8 cellular contexts compared by ENCODE assay signal in the genomic region with DNA sequence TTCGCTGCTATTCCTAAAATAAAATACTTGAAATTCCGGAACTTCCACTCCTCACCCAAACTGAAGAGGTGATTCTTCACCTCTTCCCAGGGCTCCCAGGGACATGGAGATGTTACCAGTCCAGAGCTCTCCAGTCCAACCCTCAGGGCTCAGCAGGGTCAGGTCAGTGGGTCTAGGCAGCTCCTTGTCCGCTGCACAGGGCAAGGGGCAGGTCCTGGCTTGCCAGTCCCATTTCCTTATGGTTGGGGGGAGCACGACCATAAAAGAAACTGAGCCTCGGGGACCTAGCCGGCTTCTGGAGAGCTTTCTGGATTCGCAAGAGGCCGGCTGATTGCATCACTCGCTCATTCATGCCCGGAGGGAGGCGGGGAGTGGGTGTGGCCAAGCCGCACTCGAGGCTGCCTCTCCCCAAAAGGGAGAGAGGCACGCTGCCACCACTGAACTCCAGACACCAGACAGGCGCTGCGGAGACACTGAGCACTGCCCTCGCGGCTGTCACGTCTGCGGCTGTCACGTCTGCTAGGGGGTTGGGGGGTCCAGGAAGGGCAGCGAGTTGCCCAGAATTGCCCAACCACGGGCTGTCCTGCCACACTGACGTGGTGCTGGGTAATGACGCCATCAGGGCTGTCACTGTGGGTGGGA. TPM values are rescaled to one million over a fixed set of nuclear protein-coding genes. Genes with fewer than 3 reads are reported as not detected.
DNase-seq lines count a peak whose midpoint lies in the region; ATAC-seq and TF ChIP-seq lines count a peak whose summit lies in the region.

No MANE protein-coding gene starts in this region.

- H3K27ac ChIP-seq in duodenal mucosa (ENCODE audit: low read depth, low read length): peak overlapping the region; percentile 50
- peak overlapping the region in 1 of 2 donors; percentile 80 for H3K27ac ChIP-seq in lung (ENCODE audit: low read depth in 1 of 2, low read length in 1 of 2)

- CTCF ChIA-PET in activated CD8-positive, alpha-beta T cell treated with anti-CD3 and anti-CD28 coated beads, Interleukin-2, amount 10 ng/mL, durations not matched to agents 7 days and 5 days (lab: Charles Lee): interaction anchor here (0.9 to 9.8 kb wide), 8 partner anchors 11 to 85 kb away, joined by 3 to 203 read pairs (median 4); a partner anchor contains a TSS

- H3K27me3 Mint-ChIP-seq in activated CD8-positive, alpha-beta T cell treated with anti-CD3 and anti-CD28 coated beads, Interleukin-2, amount 10 ng/mL, durations not matched to agents 7 days and 5 days (ENCODE audit: low read depth): no peaks in the 10 kb centered on the region

- in situ Hi-C loops in G401 (cut with HindIII; ENCODE audit: low sequenced_read_pairs): no loop called here

- H3K9me3 ChIP-seq in duodenal mucosa (ENCODE audit: control insufficient read depth in 1 of 2, low read length in 2 of 2): no peaks in the 10 kb centered on the region
- no peaks in the 10 kb centered on the region for H3K9me3 ChIP-seq in lung (ENCODE audit: control insufficient read depth in 2 of 2, insufficient read depth in 1 of 2, low read length in 1 of 2)

- peak overlapping the region; percentile 68 for H3K4me3 Mint-ChIP-seq in activated CD8-positive, alpha-beta T cell treated with anti-CD3 and anti-CD28 coated beads, Interleukin-2, amount 10 ng/mL, durations not matched to agents 7 days and 5 days

- DNase-seq in G401 (ENCODE audit: low spot score) (peak; percentile 87), NCI-H774 (lab: John Stamatoyannopoulos, UW) (peak; percentile 44), lung (ENCODE audit: low spot score) (peak; percentile 96)
- DNase-seq in activated CD8-positive, alpha-beta T cell treated with anti-CD3 and anti-CD28 coated beads, Interleukin-2, amount 10 ng/mL, durations not matched to agents 7 days and 5 days: peak; percentile 94
- DNase-seq in stimulated activated CD4-positive, alpha-beta T cell treated with anti-CD3 and anti-CD28 coated beads, TNF-alpha, amount 100 ng/mL, for 48 hours (ENCODE audit: low read depth in 3 of 3): peak; percentile 71 to 87 (median 84)

- TF ChIP-seq CTCF in lung (IDR thresholded peaks at IDR 0.05; ENCODE audit: control extremely low read depth, extremely low read depth): no peak

- H3K4me3 ChIP-seq in duodenal mucosa (ENCODE audit: low read depth in 1 of 2, low read length in 2 of 2): peak overlapping the region; percentile 50 to 53
- no peak overlapping the region for H3K4me3 ChIP-seq in lung

- ATAC-seq in HG02884 (IDR thresholded peaks at IDR 0.05; ENCODE audit: unreplicated experiment): peak; percentile 44
- ATAC-seq in activated CD8-positive, alpha-beta T cell treated with anti-CD3 and anti-CD28 coated beads, Interleukin-2, amount 10 ng/mL, durations not matched to agents 7 days and 5 days: peak; percentile 75
- ATAC-seq in lung (ENCODE audit: insufficient read depth, low FRiP score): peak; percentile 76
- no peak for ATAC-seq in HG03139 (IDR thresholded peaks at IDR 0.05; ENCODE audit: unreplicated experiment)

- peak overlapping the region; percentile 96 for H3K27ac Mint-ChIP-seq in activated CD8-positive, alpha-beta T cell treated with anti-CD3 and anti-CD28 coated beads, Interleukin-2, amount 10 ng/mL, durations not matched to agents 7 days and 5 days

- H3K36me3 ChIP-seq in duodenal mucosa (ENCODE audit: control insufficient read depth in 1 of 2, insufficient read depth in 2 of 2, low read length in 2 of 2) (peaks cover 0 to 3% of the 10 kb centered on the region in 2 donors), lung (ENCODE audit: control insufficient read depth in 2 of 2, insufficient read depth in 2 of 2, low read length in 2 of 2) (peaks cover 0 to 3% of the 10 kb centered on the region in 2 donors)

- WGBS in lung, 2 donors: 7% methylated on average over 25 of the region's 25 CpGs

- no peaks in the 10 kb centered on the region for H3K27me3 ChIP-seq in duodenal mucosa (ENCODE audit: control insufficient read depth in 1 of 2, insufficient read depth in 2 of 2, low read length in 2 of 2)
- H3K27me3 ChIP-seq in lung (ENCODE audit: control insufficient read depth, insufficient read depth): no peaks in the 10 kb centered on the region

- peaks cover 69% of the 10 kb centered on the region for H3K36me3 Mint-ChIP-seq in activated CD8-positive, alpha-beta T cell treated with anti-CD3 and anti-CD28 coated beads, Interleukin-2, amount 10 ng/mL, durations not matched to agents 7 days and 5 days (ENCODE audit: low read depth)

- peaks cover 59 to 62% of the 10 kb centered on the region in 2 donors for H3K4me1 ChIP-seq in duodenal mucosa (ENCODE audit: control insufficient read depth in 1 of 2, insufficient read depth in 2 of 2, low read length in 2 of 2)
- peaks cover 0 to 7% of the 10 kb centered on the region in 2 donors for H3K4me1 ChIP-seq in lung (ENCODE audit: control insufficient read depth in 2 of 2, insufficient read depth in 2 of 2, low read length in 2 of 2)

- H3K9ac ChIP-seq in duodenal mucosa (ENCODE audit: low read depth in 1 of 2, low read length in 2 of 2): peak overlapping the region; percentile 70

- POLR2A ChIA-PET in activated CD8-positive, alpha-beta T cell treated with anti-CD3 and anti-CD28 coated beads, Interleukin-2, amount 10 ng/mL, durations not matched to agents 7 days and 5 days (lab: Charles Lee): interaction anchor here (0.8 to 1.7 kb wide), 6 partner anchors 12 to 87 kb away, joined by 3 to 10 read pairs (median 4); no protein-coding TSS in a partner anchor

- H3K9me3 Mint-ChIP-seq in activated CD8-positive, alpha-beta T cell treated with anti-CD3 and anti-CD28 coated beads, Interleukin-2, amount 10 ng/mL, durations not matched to agents 7 days and 5 days (ENCODE audit: insufficient read depth): no peaks in the 10 kb centered on the region

- H3K4me1 Mint-ChIP-seq in activated CD8-positive, alpha-beta T cell treated with anti-CD3 and anti-CD28 coated beads, Interleukin-2, amount 10 ng/mL, durations not matched to agents 7 days and 5 days (ENCODE audit: low read depth): peaks cover 79% of the 10 kb centered on the region

RNA-seq across cellular contexts. Expression of a gene that starts 15.8 kb away (rescaled TPM):
- total RNA-seq in G401 (2014; rRNA removed; shearing (Covaris generic)): 25.5 and 25.7 TPM in 2 replicates
- 100 to 1,000 TPM; 114 to 118 TPM for total RNA-seq in activated CD8-positive, alpha-beta T cell treated with anti-CD3 and anti-CD28 coated beads, Interleukin-2, amount 10 ng/mL, durations not matched to agents 7 days and 5 days
- 10 to 100 TPM in 1 of 2 donors, 1 to 10 TPM in 1; 4.0 to 36.1 TPM for total RNA-seq in lung
- 10 to 100 TPM; 11.7 to 27.9 TPM for polyA plus RNA-seq in lung

Comparison
In these comparisons a context has a peak if more than half of its experiments do, and no peak if none do; other contexts are left out.
1. DNase-seq: peak in every context shown above with its lines; median percentile 96 in lung; 94 in activated CD8-positive, alpha-beta T cell treated with anti-CD3 and anti-CD28 coated beads, Interleukin-2, amount 10 ng/mL, durations not matched to agents 7 days and 5 days; 87 in G401; 84 in stimulated activated CD4-positive, alpha-beta T cell treated with anti-CD3 and anti-CD28 coated beads, TNF-alpha, amount 100 ng/mL, for 48 hours; 44 in NCI-H774.